Comparison of ENCODE assay signal across 8 cellular contexts in genomic region chr19:6109947-6110346, GRCh38. TPM values are rescaled to one million over a fixed set of nuclear protein-coding genes. Genes with fewer than 3 reads are reported as not detected.
A peak's percentile ranks its signal among the peaks of the same experiment; 100 is the strongest.
DNase-seq lines count a peak whose midpoint lies in the region; TF ChIP-seq lines count a peak whose summit lies in the region.

No MANE protein-coding gene starts in this region.

- no CpG with 5 or more reads among the region's 38 CpGs for WGBS in trophoblast cell (ENCODE audit: extremely low coverage, insufficient coverage, insufficient read length)

- no peak for TF ChIP-seq POLR2A in Peyer's patch (IDR thresholded peaks at IDR 0.05)

- H3K4me2 ChIP-seq in fibroblast of lung (ENCODE audit: extremely low read depth, insufficient read depth, low read length) (peak overlapping the region; percentile 85), trophoblast cell (ENCODE audit: low read length) (peak overlapping the region; percentile 79)

- H3K27ac ChIP-seq in Peyer's patch (peak overlapping the region; percentile 45 to 86 (median 62)), fibroblast of lung (ENCODE audit: insufficient read depth, low read length) (peak overlapping the region; percentile 69), trophoblast cell (ENCODE audit: low read depth, low read length) (no peak overlapping the region)

- H3K14ac ChIP-seq in trophoblast cell (ENCODE audit: low read length): no peak overlapping the region

- H3K9ac ChIP-seq in fibroblast of lung (ENCODE audit: insufficient read depth, low read length): peak overlapping the region; percentile 71
- no peak overlapping the region for H3K9ac ChIP-seq in trophoblast cell (ENCODE audit: low read length)

- H3K36me3 ChIP-seq in Peyer's patch: no peaks in the 10 kb centered on the region
- no peaks in the 10 kb centered on the region for H3K36me3 ChIP-seq in fibroblast of lung (ENCODE audit: control insufficient read depth, insufficient read depth, low read length)
- no peaks in the 10 kb centered on the region for H3K36me3 ChIP-seq in trophoblast cell (ENCODE audit: control insufficient read depth in 1 of 2, insufficient read depth in 2 of 2, low read length in 2 of 2)

- no peak overlapping the region for H3K23ac ChIP-seq in trophoblast cell (ENCODE audit: low read length)

- H4K91ac ChIP-seq in trophoblast cell (ENCODE audit: low read depth, low read length): no peak overlapping the region

- no peak overlapping the region for H3K4ac ChIP-seq in trophoblast cell (ENCODE audit: low read depth, low read length)

- H2AK5ac ChIP-seq in trophoblast cell (ENCODE audit: low read length): no peak overlapping the region

- H4K20me1 ChIP-seq in fibroblast of lung (ENCODE audit: control insufficient read depth, extremely low read depth, insufficient read depth, low read length): no peaks in the 10 kb centered on the region

- H2BK12ac ChIP-seq in trophoblast cell (ENCODE audit: low read length): no peak overlapping the region

- DNase-seq in Peyer's patch: peak in 1 of 3 donors; percentile 52
- no peak for DNase-seq in fibroblast of lung (ENCODE audit: low read depth in 2 of 2)
- no peak for DNase-seq in trophoblast cell
- DNase-seq in anterior cingulate cortex (lab: John Stamatoyannopoulos, UW): no peak
- no peak for DNase-seq in GM19240 (ENCODE audit: insufficient read length, low spot score)
- DNase-seq in NCI-H2171 treated with DMSO at 0.1 percent for 48 hours (lab: John Stamatoyannopoulos, UW): no peak
- no peak for DNase-seq in stimulated activated CD4-positive, alpha-beta T cell treated with anti-CD3 and anti-CD28 coated beads, Interleukin-1b, Interleukin-23, amount 100 ng/mL, for 48 hours

- H3K79me1 ChIP-seq in trophoblast cell (ENCODE audit: low read length): peaks cover 1% of the 10 kb centered on the region

- H2AFZ ChIP-seq in fibroblast of lung (ENCODE audit: low read length) (no peak overlapping the region), trophoblast cell (ENCODE audit: insufficient read depth, low read length, poor library complexity) (no peak overlapping the region)

- H3K4me1 ChIP-seq in Peyer's patch: peaks cover 6 to 14% (median 8%) of the 10 kb centered on the region in 4 donors
- H3K4me1 ChIP-seq in fibroblast of lung (ENCODE audit: control insufficient read depth, extremely low read depth, insufficient read depth, low read length): peaks cover 2% of the 10 kb centered on the region
- peaks cover 7 to 8% of the 10 kb centered on the region in 2 experiments for H3K4me1 ChIP-seq in trophoblast cell (ENCODE audit: control insufficient read depth in 1 of 2, insufficient read depth in 2 of 2, low read length in 2 of 2)

- H3K4me3 ChIP-seq in GM08714 (ENCODE audit: low read length) (peak overlapping the region; percentile 80), Peyer's patch (peak overlapping the region; percentile 56 to 87 (median 84)), fibroblast of lung (replicated peaks in 1 of 4; ENCODE audit: control extremely low read depth in 1 of 4, insufficient read depth in 1 of 4, low read depth in 3 of 4, low read length in 4 of 4) (peak overlapping the region; percentile 50 to 74 (median 64)), trophoblast cell (ENCODE audit: low read depth, low read length) (peak overlapping the region; percentile 71)

- H4K8ac ChIP-seq in trophoblast cell (ENCODE audit: low read depth, low read length): no peak overlapping the region

- no peak overlapping the region for H3K18ac ChIP-seq in trophoblast cell (ENCODE audit: low read length)

- no peaks in the 10 kb centered on the region for H3K27me3 ChIP-seq in Peyer's patch
- no peaks in the 10 kb centered on the region for H3K27me3 ChIP-seq in fibroblast of lung (ENCODE audit: control insufficient read depth, insufficient read depth, low read length)
- H3K27me3 ChIP-seq in trophoblast cell (ENCODE audit: insufficient read depth, low read length): peaks cover 16% of the 10 kb centered on the region

- H2BK120ac ChIP-seq in trophoblast cell (ENCODE audit: insufficient read depth, low read length, poor library complexity): no peak overlapping the region

- TF ChIP-seq CTCF in Peyer's patch (IDR thresholded peaks at IDR 0.05) (no peak), fibroblast of lung (conservative IDR thresholded peaks at IDR 0.05 in 1 of 2, IDR thresholded peaks at IDR 0.05 in 1 of 2; ENCODE audit: low read depth in 1 of 2, low read length in 2 of 2) (no peak)

- H3K9me3 ChIP-seq in Peyer's patch (no peaks in the 10 kb centered on the region), fibroblast of lung (ENCODE audit: control insufficient read depth, insufficient read depth, low read depth, low read length) (no peaks in the 10 kb centered on the region), trophoblast cell (ENCODE audit: insufficient read depth, low read depth, low read length) (peaks cover 3% of the 10 kb centered on the region)

- H3K79me2 ChIP-seq in fibroblast of lung (ENCODE audit: control insufficient read depth, insufficient read depth, low read length) (no peaks in the 10 kb centered on the region), trophoblast cell (ENCODE audit: control insufficient read depth, insufficient read depth, low read length, poor library complexity) (no peaks in the 10 kb centered on the region)

- H2BK5ac ChIP-seq in trophoblast cell (ENCODE audit: low read depth, low read length, poor library complexity): no peak overlapping the region

- H4K12ac ChIP-seq in trophoblast cell (ENCODE audit: low read depth, low read length): no peak overlapping the region

RNA-seq across cellular contexts. Expression of gene RFX2, which starts 0.4 kb away (rescaled TPM):
- 10 to 100 TPM in 2 of 4 donors, 1 to 10 TPM in 2; 2.6 to 33.9 (median 10.3) TPM for total RNA-seq in Peyer's patch
- 5.9 and 9.6 TPM in 2 replicates for total RNA-seq in fibroblast of lung
- polyA plus RNA-seq in fibroblast of lung: 2.5 and 4.4 TPM in 2 replicates
- polyA plus RNA-seq in fibroblast of lung (2012): 3.6 and 4.7 TPM in 2 replicates
- 21.3 and 23.8 TPM in 2 replicates for polyA minus RNA-seq in fibroblast of lung (ENCODE audit: low replicate concordance)
- 2.4 and 2.9 TPM in 2 replicates for polyA plus RNA-seq in trophoblast cell (2013)

RNA-seq across cellular contexts. Expression of gene ACSBG2, which starts 25.5 kb away (rescaled TPM):
- under 1 TPM in 1 of 4 donors, not detected in 3; 0.57 TPM for total RNA-seq in Peyer's patch
- not detected in 2 replicates for total RNA-seq in fibroblast of lung
- polyA plus RNA-seq in fibroblast of lung: not detected in 2 replicates
- not detected in 2 replicates for polyA plus RNA-seq in fibroblast of lung (2012)
- not detected in 2 replicates for polyA minus RNA-seq in fibroblast of lung (ENCODE audit: low replicate concordance)
- not detected in 2 replicates for polyA plus RNA-seq in trophoblast cell (2013)
